10 cellular contexts compared by ENCODE assay signal in the genomic region with DNA sequence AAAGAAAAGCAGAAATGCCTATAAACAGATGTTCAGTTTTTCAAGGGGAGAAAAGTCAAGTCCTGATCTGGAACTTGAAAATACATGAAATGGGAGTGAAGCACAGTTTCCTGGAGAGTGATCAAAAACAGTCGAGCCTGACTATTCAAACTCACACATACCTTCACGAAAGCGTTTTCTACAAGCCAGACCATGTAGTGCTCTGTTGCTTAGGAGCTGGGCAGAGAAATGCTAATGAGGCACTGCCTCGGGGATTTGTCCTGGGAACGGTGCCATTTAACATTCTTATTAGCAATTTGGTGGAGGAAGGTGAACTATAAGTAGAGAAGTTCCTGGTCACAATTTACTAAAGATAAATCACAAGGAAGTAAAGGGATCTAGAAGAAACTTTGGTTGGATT. TPM values are rescaled to one million over a fixed set of nuclear protein-coding genes. Genes with fewer than 3 reads are reported as not detected.
DNase-seq lines count a peak whose midpoint lies in the region; ATAC-seq and TF ChIP-seq lines count a peak whose summit lies in the region.
"Had no signal": no experiment of that assay in that cellular context is flagged by ENCODE, and none has a peak within 500 bp of the region (broad histone marks: within the 10 kb centered on the region; RNA-seq: fewer than 3 reads in every experiment).

No MANE protein-coding gene starts in this region.

- DNase-seq in Right ventricle myocardium superior, result no peak
- no peak for DNase-seq in cardiac septum (ENCODE audit: low spot score)
- DNase-seq in left lobe of liver (ENCODE audit: low spot score), result no peak
- DNase-seq in colonic mucosa, result no peak
- DNase-seq in NCI-H2227 treated with DMSO at 0.1 percent for 48 hours (lab: John Stamatoyannopoulos, UW), result no peak
- DNase-seq: stimulated activated naive CD4-positive, alpha-beta T cell treated with Interleukin-2 at 50 U/mL for 16 hours had no signal

- H3K9me3 ChIP-seq in duodenal mucosa (ENCODE audit: control insufficient read depth in 1 of 2, low read length in 2 of 2) (no peaks in the 10 kb centered on the region), colonic mucosa (no peaks in the 10 kb centered on the region)
- H3K9me3 ChIP-seq: neutrophil had no signal

- H3K27me3 ChIP-seq in duodenal mucosa (ENCODE audit: control insufficient read depth in 1 of 2, insufficient read depth in 2 of 2, low read length in 2 of 2) (no peaks in the 10 kb centered on the region), colonic mucosa (no peaks in the 10 kb centered on the region)
- H3K27me3 ChIP-seq: neutrophil had no signal

- ATAC-seq in Right ventricle myocardium superior (ENCODE audit: poor library complexity), result peak; percentile 79
- peak; percentile 49 for ATAC-seq in left lobe of liver
- ATAC-seq in GM18873 (IDR thresholded peaks at IDR 0.05; ENCODE audit: low FRiP score, unreplicated experiment), result no peak
- no peak for ATAC-seq in HG03565 (IDR thresholded peaks at IDR 0.05; ENCODE audit: unreplicated experiment)

- peaks cover 40 to 52% of the 10 kb centered on the region in 2 donors for H3K4me1 ChIP-seq in duodenal mucosa (ENCODE audit: control insufficient read depth in 1 of 2, insufficient read depth in 2 of 2, low read length in 2 of 2)
- H3K4me1 ChIP-seq in colonic mucosa, result peaks cover 4% of the 10 kb centered on the region

- H3K27ac ChIP-seq in duodenal mucosa (ENCODE audit: low read depth, low read length), result no peak overlapping the region
- no peak overlapping the region for H3K27ac ChIP-seq in colonic mucosa
- H3K27ac ChIP-seq: neutrophil had no signal

- H3K9ac ChIP-seq in duodenal mucosa (ENCODE audit: low read depth in 1 of 2, low read length in 2 of 2), result peak overlapping the region in 1 of 2 donors; percentile 40
- no peak overlapping the region for H3K9ac ChIP-seq in colonic mucosa (ENCODE audit: low read depth in 2 of 2, low read length in 2 of 2)

- H3K4me3 ChIP-seq in duodenal mucosa (ENCODE audit: low read depth in 1 of 2, low read length in 2 of 2), result peak overlapping the region; percentile 43 to 51
- no peak overlapping the region for H3K4me3 ChIP-seq in colonic mucosa

- TF ChIP-seq CTCF in colonic mucosa (IDR thresholded peaks at IDR 0.05), result no peak

- intact Hi-C loops in Right ventricle myocardium superior (cut with DNase I) (no loop called here), cardiac septum (cut with DNase I) (no loop called here), colonic mucosa (cut with DNase I) (no loop called here)

- peaks cover 8 to 19% of the 10 kb centered on the region in 2 donors for H3K36me3 ChIP-seq in duodenal mucosa (ENCODE audit: control insufficient read depth in 1 of 2, insufficient read depth in 2 of 2, low read length in 2 of 2)
- H3K36me3 ChIP-seq in colonic mucosa, result no peaks in the 10 kb centered on the region
- H3K36me3 ChIP-seq: neutrophil had no signal

RNA-seq across cellular contexts. Expression of a gene that starts 5.9 kb away (rescaled TPM):
- total RNA-seq in Right ventricle myocardium superior, result 44.2 TPM
- total RNA-seq in cardiac septum, result 88.2 TPM
- total RNA-seq in left lobe of liver, result 59.8 TPM
- total RNA-seq in colonic mucosa, result 10 to 100 TPM; 82.8 to 94.8 TPM

Comparison
In these comparisons a context has a peak if more than half of its experiments do, and no peak if none do; other contexts are left out.
1. ATAC-seq: peak in Right ventricle myocardium superior (single experiment) and left lobe of liver (single experiment); none in GM18873 (single experiment) and HG03565 (single experiment).